In genomic region chr10:73252445-73253225, GRCh38 we compare ENCODE assay signal across 8 cellular contexts. TPM values are rescaled to one million over a fixed set of nuclear protein-coding genes. Genes with fewer than 3 reads are reported as not detected.
DNase-seq lines count a peak whose midpoint lies in the region; ATAC-seq lines count a peak whose summit lies in the region.

TSS of gene MRPS16 (minus strand) at chr10:73252644. CDS start at chr10:73252482, 162 bp downstream.

- peak within 1 kb of the TSS; percentile 87 to 97 (median 95) for H3K27ac Mint-ChIP-seq in CD8-positive, alpha-beta memory T cell
- H3K27ac Mint-ChIP-seq in effector memory CD8-positive, alpha-beta T cell = peak within 1 kb of the TSS; percentile 96

- peak within 1 kb of the TSS; percentile 92 for H3K27ac ChIP-seq in CD8-positive, alpha-beta memory T cell (ENCODE audit: low read depth, low read length)

- POLR2A ChIA-PET in CD8-positive, alpha-beta memory T cell (lab: Charles Lee) = interaction anchor here (1.7 kb wide), 1 partner anchor 244 kb away, joined by 4 read pairs; the partner anchor contains the start of gene PPP3CB
- POLR2A ChIA-PET in activated CD8-positive, alpha-beta memory T cell treated with anti-CD3 and anti-CD28 coated beads for 36 hours (lab: Charles Lee) = interaction anchor here (0.8 to 2.1 kb wide), 4 partner anchors 16 to 243 kb away, joined by 3 to 7 read pairs (median 4); partner anchors contain the start of genes ANXA7 and PPP3CB

- peaks cover 0 to 38% (median 8%) of the 10 kb centered on the region in 3 donors for H3K36me3 Mint-ChIP-seq in CD8-positive, alpha-beta memory T cell
- peaks cover 42% of the 10 kb centered on the region for H3K36me3 Mint-ChIP-seq in effector memory CD8-positive, alpha-beta T cell (ENCODE audit: insufficient read depth)

- H3K9me3 ChIP-seq in CD8-positive, alpha-beta memory T cell (ENCODE audit: low read length) = no peaks in the 10 kb centered on the region

- CTCF ChIA-PET in CD8-positive, alpha-beta memory T cell (lab: Charles Lee) = interaction anchor here (1.6 kb wide), 1 partner anchor 244 kb away, joined by 3 read pairs; the partner anchor contains the start of gene PPP3CB
- CTCF ChIA-PET in activated CD8-positive, alpha-beta memory T cell treated with anti-CD3 and anti-CD28 coated beads for 36 hours (lab: Charles Lee) = no interaction called here

- peak; percentile 88 to 94 (median 92) for DNase-seq in CD8-positive, alpha-beta memory T cell
- DNase-seq in HT-29 (ENCODE audit: low spot score) (peak; percentile 96), NOMO-1 (lab: John Stamatoyannopoulos, UW; ENCODE audit: unreplicated experiment in 2 of 2) (peak; percentile 96 to 97), medulla oblongata (ENCODE audit: extremely low spot score) (peak; percentile 98)
- DNase-seq in effector memory CD8-positive, alpha-beta T cell = peak; percentile 92 to 95 (median 92)
- peak; percentile 84 for DNase-seq in stimulated activated CD8-positive, alpha-beta memory T cell treated with anti-CD3 and anti-CD28 coated beads, Interleukin-12 subunit alpha, Interleukin-12 subunit beta, amount 100 ng/mL, for 1 hour (ENCODE audit: low read depth)

- peaks cover 34% of the 10 kb centered on the region for H3K4me1 ChIP-seq in CD8-positive, alpha-beta memory T cell (ENCODE audit: insufficient read depth, low read length)

- no peaks in the 10 kb centered on the region for H3K27me3 Mint-ChIP-seq in CD8-positive, alpha-beta memory T cell
- no peaks in the 10 kb centered on the region for H3K27me3 Mint-ChIP-seq in effector memory CD8-positive, alpha-beta T cell

- H3K27me3 ChIP-seq in CD8-positive, alpha-beta memory T cell (ENCODE audit: insufficient read depth, low read length, poor library complexity, severe bottlenecking) = no peaks in the 10 kb centered on the region

- no peaks in the 10 kb centered on the region for H3K9me3 Mint-ChIP-seq in CD8-positive, alpha-beta memory T cell
- no peaks in the 10 kb centered on the region for H3K9me3 Mint-ChIP-seq in effector memory CD8-positive, alpha-beta T cell

- peaks cover 28 to 45% (median 40%) of the 10 kb centered on the region in 3 donors for H3K4me1 Mint-ChIP-seq in CD8-positive, alpha-beta memory T cell
- H3K4me1 Mint-ChIP-seq in effector memory CD8-positive, alpha-beta T cell (ENCODE audit: low read depth in 2 of 2) = peaks cover 19% of the 10 kb centered on the region in 2 donors

- H3K36me3 ChIP-seq in CD8-positive, alpha-beta memory T cell (ENCODE audit: insufficient read depth, low read length) = no peaks in the 10 kb centered on the region

- peak within 1 kb of the TSS; percentile 98 to 99 (median 99) for H3K4me3 Mint-ChIP-seq in CD8-positive, alpha-beta memory T cell
- peak within 1 kb of the TSS; percentile 98 to 99 for H3K4me3 Mint-ChIP-seq in effector memory CD8-positive, alpha-beta T cell

- H3K4me3 ChIP-seq in CD8-positive, alpha-beta memory T cell (ENCODE audit: low read length) = peak within 1 kb of the TSS; percentile 90

- ATAC-seq in GM19468 (IDR thresholded peaks at IDR 0.05; ENCODE audit: extremely low read depth, unreplicated experiment) = peak; percentile 71
- peak; percentile 89 for ATAC-seq in effector memory CD8-positive, alpha-beta T cell (replicated peaks)

RNA-seq across cellular contexts. Expression of gene MRPS16, which starts in this region (rescaled TPM):
- 100 to 1,000 TPM; 141 to 146 TPM for total RNA-seq in CD8-positive, alpha-beta memory T cell
- polyA plus RNA-seq in CD8-positive, alpha-beta memory T cell = 102 TPM
- total RNA-seq in HT-29 (2014; rRNA removed; shearing (Covaris generic)) = 78.0 TPM in 2 replicates
- 100 to 1,000 TPM; 148 to 150 TPM for total RNA-seq in activated CD8-positive, alpha-beta memory T cell treated with anti-CD3 and anti-CD28 coated beads for 36 hours

Comparison
In these comparisons a context has a peak if more than half of its experiments do, and no peak if none do; other contexts are left out.
1. Peak in every context shown above with its lines: DNase-seq, ATAC-seq, H3K4me3 ChIP-seq and H3K27ac ChIP-seq.